Comparison of ENCODE assay signal across 18 cellular contexts in genomic region chr3:156548041-156548687, GRCh38. TPM values are rescaled to one million over a fixed set of nuclear protein-coding genes. Genes with fewer than 3 reads are reported as not detected.
DNase-seq lines count a peak whose midpoint lies in the region; ATAC-seq and TF ChIP-seq lines count a peak whose summit lies in the region.
"Had no signal": no experiment of that assay in that cellular context is flagged by ENCODE, and none has a peak within 500 bp of the region (broad histone marks: within the 10 kb centered on the region; RNA-seq: fewer than 3 reads in every experiment).

No MANE protein-coding gene starts in this region.

- no peaks in the 10 kb centered on the region for H3K27me3 Mint-ChIP-seq in activated T-helper 17 cell treated with anti-CD3 and anti-CD28 coated beads, Interleukin-2, amount 50 U/mL, for 72 hours
- H3K27me3 Mint-ChIP-seq: dendritic cell treated with granulocyte-macrophage colony-stimulating factor and Interleukin-4, amounts not matched to agents 40 ng/mL and 50 ng/mL, for 4 days had no signal

- DNase-seq in fibroblast of lung (ENCODE audit: low read depth in 2 of 2) (no peak), tibial nerve (ENCODE audit: low spot score in 2 of 2) (no peak), posterior cingulate gyrus (no peak), cerebellar nuclear complex (lab: John Stamatoyannopoulos, UW) (no peak), OCI-LY7 (ENCODE audit: low spot score) (no peak)
- DNase-seq: activated CD8-positive, alpha-beta memory T cell treated with anti-CD3 and anti-CD28 coated beads, Interleukin-2, amount 50 U/mL, for 4 hours; activated naive CD4-positive, alpha-beta T cell; C1 segment of cervical spinal cord; DMS153; hippocampal formation; left colon; NCI-H187 treated with DMSO at 0.1 percent for 48 hours; SIG-M5; T-helper 9 cell had no signal

- no peak overlapping the region for H3K4me3 ChIP-seq in fibroblast of lung (replicated peaks in 1 of 4; ENCODE audit: control extremely low read depth in 1 of 4, insufficient read depth in 1 of 4, low read depth in 3 of 4, low read length in 4 of 4)
- H3K4me3 ChIP-seq in muscle layer of duodenum (ENCODE audit: low read depth in 1 of 2, low read length in 2 of 2), result no peak overlapping the region
- H3K4me3 ChIP-seq in tibial nerve, result peak overlapping the region in 1 of 4 donors; percentile 8
- no peak overlapping the region for H3K4me3 ChIP-seq in OCI-LY7 (ENCODE audit: low read depth, low read length, poor library complexity, severe bottlenecking)
- H3K4me3 ChIP-seq: ascending aorta had no signal

- H3K4me2 ChIP-seq in fibroblast of lung (ENCODE audit: extremely low read depth, insufficient read depth, low read length), result peak overlapping the region; percentile 30
- no peak overlapping the region for H3K4me2 ChIP-seq in OCI-LY7 (ENCODE audit: low read length)

- intact Hi-C loops in posterior cingulate gyrus (cut with DNase I), result no loop called here
- intact Hi-C loops in OCI-LY7 (cut with micrococcal nuclease; ENCODE audit: unreplicated experiment), result no loop called here

- POLR2A ChIA-PET in OCI-LY7 (lab: Charles Lee), result interaction anchor here (0.6 to 1.8 kb wide), 6 partner anchors 7 to 541 kb away, joined by 3 to 4 read pairs (median 4); partner anchors contain the start of gene SSR3

- no peak overlapping the region for H3K4me3 Mint-ChIP-seq in activated T-helper 17 cell treated with anti-CD3 and anti-CD28 coated beads, Interleukin-2, amount 50 U/mL, for 72 hours
- H3K4me3 Mint-ChIP-seq: dendritic cell treated with granulocyte-macrophage colony-stimulating factor and Interleukin-4, amounts not matched to agents 40 ng/mL and 50 ng/mL, for 4 days had no signal

- no peak for TF ChIP-seq POLR2A in tibial nerve (IDR thresholded peaks at IDR 0.05)

- H3K36me3 ChIP-seq in fibroblast of lung (ENCODE audit: control insufficient read depth, insufficient read depth, low read length) (peaks cover 13% of the 10 kb centered on the region), muscle layer of duodenum (ENCODE audit: control insufficient read depth in 1 of 2, insufficient read depth in 2 of 2, low read length in 2 of 2) (peaks cover 34 to 53% of the 10 kb centered on the region in 2 donors), tibial nerve (peaks cover 0 to 54% (median 0%) of the 10 kb centered on the region in 3 donors), OCI-LY7 (ENCODE audit: insufficient read depth, low read length) (peaks cover 100% of the 10 kb centered on the region)

- H3K4me1 Mint-ChIP-seq in activated T-helper 17 cell treated with anti-CD3 and anti-CD28 coated beads, Interleukin-2, amount 50 U/mL, for 72 hours, result peaks cover 36% of the 10 kb centered on the region

- H3K27ac Mint-ChIP-seq in activated T-helper 17 cell treated with anti-CD3 and anti-CD28 coated beads, Interleukin-2, amount 50 U/mL, for 72 hours, result peak overlapping the region; percentile 63
- H3K27ac Mint-ChIP-seq: dendritic cell treated with granulocyte-macrophage colony-stimulating factor and Interleukin-4, amounts not matched to agents 40 ng/mL and 50 ng/mL, for 4 days had no signal

- H3K4me1 ChIP-seq in fibroblast of lung (ENCODE audit: control insufficient read depth, extremely low read depth, insufficient read depth, low read length), result peaks cover 8% of the 10 kb centered on the region
- peaks cover 12 to 67% of the 10 kb centered on the region in 2 donors for H3K4me1 ChIP-seq in muscle layer of duodenum (ENCODE audit: control insufficient read depth in 1 of 2, insufficient read depth in 2 of 2, low read length in 2 of 2)
- peaks cover 4 to 98% (median 26%) of the 10 kb centered on the region in 4 donors for H3K4me1 ChIP-seq in tibial nerve
- peaks cover 4% of the 10 kb centered on the region for H3K4me1 ChIP-seq in OCI-LY7 (ENCODE audit: insufficient read depth, low read length, poor library complexity, severe bottlenecking)

- TF ChIP-seq CTCF in fibroblast of lung (conservative IDR thresholded peaks at IDR 0.05 in 1 of 2, IDR thresholded peaks at IDR 0.05 in 1 of 2; ENCODE audit: low read depth in 1 of 2, low read length in 2 of 2), result no peak
- no peak for TF ChIP-seq CTCF in tibial nerve (IDR thresholded peaks at IDR 0.05)
- TF ChIP-seq CTCF in OCI-LY7 (conservative IDR thresholded peaks at IDR 0.05; ENCODE audit: low read length), result no peak

- peaks cover 100% of the 10 kb centered on the region for H3K36me3 Mint-ChIP-seq in activated T-helper 17 cell treated with anti-CD3 and anti-CD28 coated beads, Interleukin-2, amount 50 U/mL, for 72 hours (ENCODE audit: low read depth)

- H3K27ac ChIP-seq in fibroblast of lung (ENCODE audit: insufficient read depth, low read length) (peak overlapping the region; percentile 44), muscle layer of duodenum (ENCODE audit: low read length) (peak overlapping the region; percentile 53), tibial nerve (peak overlapping the region in 3 of 4 donors; percentile 11 to 81 (median 34)), OCI-LY7 (ENCODE audit: low read depth, low read length, poor library complexity, severe bottlenecking) (no peak overlapping the region)

- H2AFZ ChIP-seq in fibroblast of lung (ENCODE audit: low read length) (no peak overlapping the region), OCI-LY7 (ENCODE audit: low read length) (no peak overlapping the region)

- BruUV-seq in OCI-LY7 (replicated peaks; lab: Mats Ljungman, UMichigan), result no TSS peak

- H3K79me2 ChIP-seq in fibroblast of lung (ENCODE audit: control insufficient read depth, insufficient read depth, low read length) (peaks cover 94% of the 10 kb centered on the region), OCI-LY7 (ENCODE audit: insufficient read depth, low read depth, low read length) (peaks cover 38% of the 10 kb centered on the region)

- H3K27me3 ChIP-seq in fibroblast of lung (ENCODE audit: control insufficient read depth, insufficient read depth, low read length) (no peaks in the 10 kb centered on the region), muscle layer of duodenum (ENCODE audit: low read depth, low read length) (no peaks in the 10 kb centered on the region), tibial nerve (no peaks in the 10 kb centered on the region)
- H3K27me3 ChIP-seq: ascending aorta had no signal

- H3K9me2 ChIP-seq in OCI-LY7 (ENCODE audit: insufficient read depth, low read length), result no peaks in the 10 kb centered on the region

- no peak for ATAC-seq in activated T-helper 17 cell treated with anti-CD3 and anti-CD28 coated beads, Interleukin-2, amount 50 U/mL, for 72 hours (replicated peaks)
- ATAC-seq: left colon had no signal

- H4K20me1 ChIP-seq in fibroblast of lung (ENCODE audit: control insufficient read depth, extremely low read depth, insufficient read depth, low read length), result no peaks in the 10 kb centered on the region
- 0 out of 2 replicates have a peak, but pooled peaks cover 8% of the 10 kb centered on the region for H4K20me1 ChIP-seq in OCI-LY7 (ENCODE audit: insufficient read depth, low read length)

- H3K9ac ChIP-seq in fibroblast of lung (ENCODE audit: insufficient read depth, low read length), result no peak overlapping the region

- 48 to 51% methylated on average over 4 of the region's 4 CpGs for WGBS in tibial nerve, 2 donors

- no peaks in the 10 kb centered on the region for H3K9me3 ChIP-seq in fibroblast of lung (ENCODE audit: control insufficient read depth, insufficient read depth, low read depth, low read length)
- no peaks in the 10 kb centered on the region for H3K9me3 ChIP-seq in muscle layer of duodenum (ENCODE audit: control insufficient read depth in 1 of 2, low read length in 2 of 2)
- H3K9me3 ChIP-seq in tibial nerve, result no peaks in the 10 kb centered on the region
- H3K9me3 ChIP-seq in OCI-LY7 (ENCODE audit: low read length), result no peaks in the 10 kb centered on the region
- H3K9me3 ChIP-seq: ascending aorta had no signal

- H3K9me3 Mint-ChIP-seq in activated T-helper 17 cell treated with anti-CD3 and anti-CD28 coated beads, Interleukin-2, amount 50 U/mL, for 72 hours, result no peaks in the 10 kb centered on the region
- H3K9me3 Mint-ChIP-seq: dendritic cell treated with granulocyte-macrophage colony-stimulating factor and Interleukin-4, amounts not matched to agents 40 ng/mL and 50 ng/mL, for 4 days had no signal

- TF ChIP-seq EP300 in tibial nerve (IDR thresholded peaks at IDR 0.05), result no peak

- CTCF ChIA-PET in OCI-LY7 (lab: Charles Lee; ENCODE audit: unreplicated experiment), result no interaction called here

RNA-seq across cellular contexts. Expression of gene SSR3, which starts 6.8 kb away (rescaled TPM):
- 100 to 1,000 TPM; 140 to 188 TPM for total RNA-seq in activated T-helper 17 cell treated with anti-CD3 and anti-CD28 coated beads, Interleukin-2, amount 50 U/mL, for 72 hours
- 125 and 159 TPM in 2 replicates for total RNA-seq in fibroblast of lung
- polyA plus RNA-seq in fibroblast of lung, result 345 and 355 TPM in 2 replicates
- 284 and 304 TPM in 2 replicates for polyA plus RNA-seq in fibroblast of lung (2012)
- 437 and 599 TPM in 2 replicates for polyA minus RNA-seq in fibroblast of lung (ENCODE audit: low replicate concordance)
- 10 to 100 TPM; 73.2 to 88.5 (median 79.0) TPM for total RNA-seq in tibial nerve
- total RNA-seq in OCI-LY7 (2014; rRNA removed; shearing (Covaris generic)), result 61.2 and 63.3 TPM in 2 replicates
- total RNA-seq in OCI-LY7 (2022), result 145 and 158 TPM in 2 replicates
